21 cellular contexts compared by ENCODE assay signal in genomic region chr2:141517852-141518421, GRCh38.
"Had no signal": no experiment of that assay in that cellular context is flagged by ENCODE, and none has a peak within 500 bp of the region (broad histone marks: within the 10 kb centered on the region; RNA-seq: fewer than 3 reads in every experiment).

No MANE protein-coding gene starts in this region.

- H3K4me3 ChIP-seq: esophagus muscularis mucosa, gastrocnemius medialis, heart right ventricle, psoas muscle, right lobe of liver, testis, tibial nerve, upper lobe of right lung, vagina had no signal

- H3K4me3 Mint-ChIP-seq: effector memory CD8-positive, alpha-beta T cell; naive thymus-derived CD4-positive, alpha-beta T cell; nephron progenitor cell; stimulated activated memory B cell treated with anti-CD40 and anti-IgM and Interleukin-4, amounts not matched to agents 10 μg/mL and 1 μg/mL and 100 μg/mL, for 72 hours; stimulated activated naive CD8-positive, alpha-beta T cell treated with anti-CD3 and anti-CD28 coated beads, Interleukin-15, Interleukin-2, amounts not matched to agents 100 ng/mL and 50 ng/mL, for 24 hours had no signal

- H3K27me3 ChIP-seq: esophagus muscularis mucosa, gastrocnemius medialis, right lobe of liver, testis, tibial nerve, upper lobe of right lung, vagina had no signal

- ATAC-seq: effector memory CD8-positive, alpha-beta T cell; gastrocnemius medialis; heart right ventricle; left lobe of liver; naive thymus-derived CD4-positive, alpha-beta T cell; psoas muscle; stimulated activated memory B cell treated with anti-CD40 and anti-IgM and Interleukin-4, amounts not matched to agents 10 μg/mL and 1 μg/mL and 100 μg/mL, for 72 hours; upper lobe of right lung had no signal

- H3K36me3 ChIP-seq: esophagus muscularis mucosa, gastrocnemius medialis, heart right ventricle, right lobe of liver, tibial nerve, upper lobe of right lung, vagina had no signal

- H3K27me3 Mint-ChIP-seq: effector memory CD8-positive, alpha-beta T cell; naive thymus-derived CD4-positive, alpha-beta T cell; stimulated activated memory B cell treated with anti-CD40 and anti-IgM and Interleukin-4, amounts not matched to agents 10 μg/mL and 1 μg/mL and 100 μg/mL, for 72 hours; stimulated activated naive CD8-positive, alpha-beta T cell treated with anti-CD3 and anti-CD28 coated beads, Interleukin-15, Interleukin-2, amounts not matched to agents 100 ng/mL and 50 ng/mL, for 24 hours had no signal

- DNase-seq: effector memory CD8-positive, alpha-beta T cell; gastrocnemius medialis; heart right ventricle; hypothalamus; mammary epithelial cell; naive thymus-derived CD4-positive, alpha-beta T cell; nephron progenitor cell; psoas muscle; retina; right lobe of liver; stimulated activated CD4-positive, alpha-beta T cell treated with anti-CD3 and anti-CD28 coated beads, Interleukin-4, amount 100 ng/mL, for 1 hour; testis; upper lobe of right lung had no signal

- H3K9me3 Mint-ChIP-seq: nephron progenitor cell; stimulated activated memory B cell treated with anti-CD40 and anti-IgM and Interleukin-4, amounts not matched to agents 10 μg/mL and 1 μg/mL and 100 μg/mL, for 72 hours; stimulated activated naive CD8-positive, alpha-beta T cell treated with anti-CD3 and anti-CD28 coated beads, Interleukin-15, Interleukin-2, amounts not matched to agents 100 ng/mL and 50 ng/mL, for 24 hours had no signal

- H3K9me3 ChIP-seq: esophagus muscularis mucosa, gastrocnemius medialis, heart right ventricle, psoas muscle, right lobe of liver, testis, tibial nerve, upper lobe of right lung, vagina had no signal

- H3K4me1 ChIP-seq: esophagus muscularis mucosa, gastrocnemius medialis, psoas muscle, right lobe of liver, testis, tibial nerve, upper lobe of right lung, vagina had no signal

- H3K36me3 Mint-ChIP-seq: naive thymus-derived CD4-positive, alpha-beta T cell; stimulated activated memory B cell treated with anti-CD40 and anti-IgM and Interleukin-4, amounts not matched to agents 10 μg/mL and 1 μg/mL and 100 μg/mL, for 72 hours had no signal

- H3K4me1 Mint-ChIP-seq: naive thymus-derived CD4-positive, alpha-beta T cell; nephron progenitor cell had no signal

- H3K27ac Mint-ChIP-seq: effector memory CD8-positive, alpha-beta T cell; naive thymus-derived CD4-positive, alpha-beta T cell; nephron progenitor cell; stimulated activated memory B cell treated with anti-CD40 and anti-IgM and Interleukin-4, amounts not matched to agents 10 μg/mL and 1 μg/mL and 100 μg/mL, for 72 hours; stimulated activated naive CD8-positive, alpha-beta T cell treated with anti-CD3 and anti-CD28 coated beads, Interleukin-15, Interleukin-2, amounts not matched to agents 100 ng/mL and 50 ng/mL, for 24 hours had no signal

- H3K27ac ChIP-seq: epithelial cell of prostate, esophagus muscularis mucosa, gastrocnemius medialis, heart right ventricle, parathyroid adenoma, psoas muscle, right lobe of liver, testis, tibial nerve, upper lobe of right lung, vagina had no signal

- H3K9ac ChIP-seq: parathyroid adenoma had no signal
